ENCODE assay signal across 8 cellular contexts in the genomic region with DNA sequence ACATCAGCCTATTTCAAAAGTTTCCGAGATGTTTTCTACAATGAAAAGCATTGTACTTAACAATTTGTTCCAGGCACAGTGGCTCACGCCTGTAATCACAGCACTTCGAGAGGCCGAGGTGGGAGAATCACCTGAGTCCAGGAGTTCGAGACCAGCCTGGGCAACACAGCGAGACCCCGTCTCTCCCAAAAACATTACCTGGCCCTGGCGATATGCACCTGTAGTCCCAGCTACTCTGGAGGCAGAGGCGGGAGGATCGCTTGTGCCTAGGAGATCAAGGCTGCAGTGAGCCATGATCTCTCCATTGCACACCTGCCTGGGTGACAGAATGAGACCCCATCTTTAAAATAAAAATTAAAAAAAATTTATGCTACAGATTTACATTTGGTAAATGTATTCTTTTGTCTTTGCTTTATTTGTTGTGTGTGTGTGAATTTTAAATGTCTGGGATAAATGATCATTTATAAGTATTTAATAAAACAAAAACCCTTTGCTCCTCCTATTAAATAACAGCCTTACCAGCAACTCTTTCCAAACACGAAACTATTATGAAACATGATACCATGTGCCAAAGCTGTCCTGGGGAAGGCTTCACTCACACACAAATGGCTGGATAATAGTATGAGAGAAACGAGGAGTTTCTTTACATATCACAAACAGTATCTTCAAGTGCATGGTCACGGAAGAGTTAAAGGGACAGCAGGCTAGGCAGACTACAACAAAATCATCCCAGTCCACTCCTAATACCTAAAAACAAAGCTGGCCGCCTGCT.
A peak's percentile ranks its signal among the peaks of the same experiment; 100 is the strongest.
DNase-seq lines count a peak whose midpoint lies in the region; TF ChIP-seq lines count a peak whose summit lies in the region.

No MANE protein-coding gene starts in this region.

- H3K4me3 Mint-ChIP-seq in dendritic cell treated with granulocyte-macrophage colony-stimulating factor and Interleukin-4, amounts not matched to agents 40 ng/mL and 50 ng/mL, for 4 days, result peak overlapping the region; percentile 98

- no peaks in the 10 kb centered on the region for H3K27me3 ChIP-seq in muscle layer of duodenum (ENCODE audit: low read depth, low read length)

- peaks cover 0 to 23% of the 10 kb centered on the region in 2 donors for H3K4me1 ChIP-seq in muscle layer of duodenum (ENCODE audit: control insufficient read depth in 1 of 2, insufficient read depth in 2 of 2, low read length in 2 of 2)

- peak overlapping the region; percentile 97 for H3K27ac Mint-ChIP-seq in dendritic cell treated with granulocyte-macrophage colony-stimulating factor and Interleukin-4, amounts not matched to agents 40 ng/mL and 50 ng/mL, for 4 days

- H3K36me3 ChIP-seq in KOPT-K1 (ENCODE audit: insufficient read depth, low read length) (no peaks in the 10 kb centered on the region), muscle layer of duodenum (ENCODE audit: control insufficient read depth in 1 of 2, insufficient read depth in 2 of 2, low read length in 2 of 2) (no peaks in the 10 kb centered on the region)

- intact Hi-C loops in dendritic cell treated with granulocyte-macrophage colony-stimulating factor and Interleukin-4, amounts not matched to agents 40 ng/mL and 50 ng/mL, for 4 days (cut with micrococcal nuclease), result loop anchor here (1.0 kb wide), 1 partner anchor 65 kb away; the partner anchor contains the start of gene TRIP11

- no peaks in the 10 kb centered on the region for H3K9me3 Mint-ChIP-seq in dendritic cell treated with granulocyte-macrophage colony-stimulating factor and Interleukin-4, amounts not matched to agents 40 ng/mL and 50 ng/mL, for 4 days

- peaks cover 5% of the 10 kb centered on the region for H3K27me3 Mint-ChIP-seq in dendritic cell treated with granulocyte-macrophage colony-stimulating factor and Interleukin-4, amounts not matched to agents 40 ng/mL and 50 ng/mL, for 4 days

- H3K4me1 Mint-ChIP-seq in dendritic cell treated with granulocyte-macrophage colony-stimulating factor and Interleukin-4, amounts not matched to agents 40 ng/mL and 50 ng/mL, for 4 days (ENCODE audit: low read depth), result peaks cover 53% of the 10 kb centered on the region

- H3K27ac ChIP-seq in C4-2B (peak overlapping the region; percentile 92), KOPT-K1 (ENCODE audit: low read depth, low read length, poor library complexity, severe bottlenecking) (peak overlapping the region; percentile 84), muscle layer of duodenum (ENCODE audit: low read length) (peak overlapping the region; percentile 99)

- DNase-seq in HK-2 (ENCODE audit: unreplicated experiment) (no peak), ecto neural progenitor cell (ENCODE audit: low spot score) (no peak)
- no peak for DNase-seq in stimulated activated naive CD4-positive, alpha-beta T cell treated with Interleukin-2 at 50 U/mL for 16 hours (lab: John Stamatoyannopoulos, UW)
- no peak for DNase-seq in activated CD4-positive, alpha-beta T cell treated with anti-CD3 and anti-CD28 coated beads, Interleukin-2, amount 50 U/mL, for 1 hour

- no peak for TF ChIP-seq CTCF in C4-2B (conservative IDR thresholded peaks at IDR 0.05)

- peak overlapping the region; percentile 94 to 99 for H3K4me3 ChIP-seq in muscle layer of duodenum (ENCODE audit: low read depth in 1 of 2, low read length in 2 of 2)

- H3K9me3 ChIP-seq in KOPT-K1 (ENCODE audit: insufficient read depth, low read length, poor library complexity, severe bottlenecking) (no peaks in the 10 kb centered on the region), muscle layer of duodenum (ENCODE audit: control insufficient read depth in 1 of 2, low read length in 2 of 2) (no peaks in the 10 kb centered on the region)

- H3K36me3 Mint-ChIP-seq in dendritic cell treated with granulocyte-macrophage colony-stimulating factor and Interleukin-4, amounts not matched to agents 40 ng/mL and 50 ng/mL, for 4 days (ENCODE audit: low read depth), result peaks cover 13% of the 10 kb centered on the region
